In the genomic region with DNA sequence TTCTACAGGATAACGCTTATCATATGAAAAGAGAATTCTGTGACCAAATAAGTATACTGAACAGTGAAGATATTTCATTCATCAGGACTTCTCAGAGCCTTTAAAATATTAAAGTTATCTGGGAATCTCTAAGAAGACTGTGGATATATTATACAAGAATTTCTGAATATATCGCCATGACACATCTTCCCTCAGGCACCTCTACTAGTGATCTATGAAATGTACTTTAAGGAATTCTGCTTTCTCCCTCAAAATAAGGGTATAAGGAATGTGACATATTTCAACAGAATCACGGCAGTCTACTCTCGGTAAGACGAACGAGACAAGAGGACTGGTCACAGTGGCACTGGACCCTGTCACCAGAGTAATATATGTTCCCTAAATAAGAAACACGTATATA, we compare ENCODE assay signal across 38 cellular contexts.
"Had no signal": no experiment of that assay in that cellular context is flagged by ENCODE, and none has a peak within 500 bp of the region (broad histone marks: within the 10 kb centered on the region; RNA-seq: fewer than 3 reads in every experiment).

No MANE protein-coding gene starts in this region.

- DNase-seq: activated CD4-positive, alpha-beta memory T cell treated with anti-CD3 and anti-CD28 coated beads, Interleukin-2, amount 10 ng/mL, durations not matched to agents 7 days and 5 days; activated CD4-positive, alpha-beta T cell treated with anti-CD3 and anti-CD28 coated beads for 1 hour; activated CD4-positive, alpha-beta T cell treated with anti-CD3 and anti-CD28 coated beads for 36 hours; activated CD4-positive, alpha-beta T cell treated with anti-CD3 and anti-CD28 coated beads for 48 hours; activated CD4-positive, alpha-beta T cell treated with anti-CD3 and anti-CD28 coated beads, Interleukin-2, amount 10 ng/mL, durations not matched to agents 7 days and 5 days; activated CD4-positive, alpha-beta T cell treated with anti-CD3 and anti-CD28 coated beads, Interleukin-2, amount 50 U/mL, for 48 hours; activated CD4-positive, CD25-positive, alpha-beta regulatory T cell; activated CD8-positive, alpha-beta memory T cell treated with anti-CD3 and anti-CD28 coated beads for 24 hours; activated CD8-positive, alpha-beta memory T cell treated with anti-CD3 and anti-CD28 coated beads, Interleukin-2, amount 10 ng/mL, durations not matched to agents 7 days and 5 days; activated CD8-positive, alpha-beta memory T cell treated with anti-CD3 and anti-CD28 coated beads, Interleukin-2, amount 50 U/mL, for 48 hours; activated CD8-positive, alpha-beta T cell treated with anti-CD3 and anti-CD28 coated beads, Interleukin-2, amount 10 ng/mL, durations not matched to agents 7 days and 5 days; activated effector memory CD4-positive, alpha-beta T cell treated with Interleukin-2 at 50 U/mL for 16 hours; activated gamma-delta T cell; activated naive CD4-positive, alpha-beta T cell treated with anti-CD3 and anti-CD28 coated beads, Interleukin-2, amount 10 ng/mL, durations not matched to agents 7 days and 5 days; activated naive CD4-positive, alpha-beta T cell treated with Interleukin-2 at 50 U/mL for 16 hours; activated naive CD8-positive, alpha-beta T cell treated with anti-CD3 and anti-CD28 coated beads, Interleukin-2, amount 10 ng/mL, durations not matched to agents 7 days and 5 days; activated naive CD8-positive, alpha-beta T cell treated with anti-CD3 and anti-CD28 coated beads, Interleukin-2, amount 50 U/mL, for 24 hours; activated T-cell treated with anti-CD3 and anti-CD28 coated beads, Interleukin-2, amount 50 U/mL, for 24 hours; activated T-cell treated with anti-CD3 and anti-CD28 coated beads, Interleukin-2, amount 50 U/mL, for 48 hours; amygdala; anterior cingulate cortex; caudate nucleus; cerebellar nuclear complex; T-helper 1 cell; T-helper 2 cell; T-helper 9 cell; WERI-Rb-1 had no signal

- H3K4me1 Mint-ChIP-seq: activated CD4-positive, alpha-beta memory T cell treated with anti-CD3 and anti-CD28 coated beads, Interleukin-2, amount 10 ng/mL, durations not matched to agents 7 days and 5 days; activated CD4-positive, alpha-beta T cell treated with anti-CD3 and anti-CD28 coated beads for 36 hours; activated CD4-positive, alpha-beta T cell treated with anti-CD3 and anti-CD28 coated beads, Interleukin-2, amount 10 ng/mL, durations not matched to agents 7 days and 5 days; activated CD8-positive, alpha-beta memory T cell treated with anti-CD3 and anti-CD28 coated beads, Interleukin-2, amount 10 ng/mL, durations not matched to agents 7 days and 5 days; activated naive CD4-positive, alpha-beta T cell treated with anti-CD3 and anti-CD28 coated beads, Interleukin-2, amount 10 ng/mL, durations not matched to agents 7 days and 5 days; activated naive CD4-positive, alpha-beta T cell treated with anti-CD3 and anti-CD28 coated beads, Interleukin-2, amount 50 U/mL, for 24 hours; activated naive CD8-positive, alpha-beta T cell treated with anti-CD3 and anti-CD28 coated beads, Interleukin-2, amount 10 ng/mL, durations not matched to agents 7 days and 5 days; activated naive CD8-positive, alpha-beta T cell treated with anti-CD3 and anti-CD28 coated beads, Interleukin-2, amount 50 U/mL, for 24 hours; brain; central memory CD8-positive, alpha-beta T cell; WTC11 had no signal

- H3K9me3 Mint-ChIP-seq: activated CD4-positive, alpha-beta memory T cell treated with anti-CD3 and anti-CD28 coated beads, Interleukin-2, amount 10 ng/mL, durations not matched to agents 7 days and 5 days; activated CD4-positive, alpha-beta T cell treated with anti-CD3 and anti-CD28 coated beads, Interleukin-2, amount 10 ng/mL, durations not matched to agents 7 days and 5 days; activated naive CD4-positive, alpha-beta T cell treated with anti-CD3 and anti-CD28 coated beads, Interleukin-2, amount 10 ng/mL, durations not matched to agents 7 days and 5 days; activated naive CD4-positive, alpha-beta T cell treated with anti-CD3 and anti-CD28 coated beads, Interleukin-2, amount 50 U/mL, for 24 hours; activated naive CD8-positive, alpha-beta T cell treated with anti-CD3 and anti-CD28 coated beads, Interleukin-2, amount 10 ng/mL, durations not matched to agents 7 days and 5 days; activated naive CD8-positive, alpha-beta T cell treated with anti-CD3 and anti-CD28 coated beads, Interleukin-2, amount 50 U/mL, for 24 hours; activated T-cell treated with anti-CD3 and anti-CD28 coated beads, Interleukin-2, amount 50 U/mL, for 24 hours; activated T-helper 2 cell treated with anti-CD3 and anti-CD28 coated beads, Interferon-gamma antibody, Interleukin-2, Interleukin-4, amounts not matched to agents 10 μg/mL and 5 μg/mL and 100 μg/mL, durations not matched to agents 14 hours and 24 hours and 36 hours; T-helper 1 cell treated with Interleukin-12 subunit alpha and Interleukin-12 subunit beta and Interleukin-4 antibody, amounts not matched to agents 30 μg/mL and 1 μg/mL, for 36 hours; T-helper 2 cell treated with Interferon-gamma antibody and Interleukin-4, amounts not matched to agents 5 μg/mL and 100 μg/mL, for 36 hours; WTC11 had no signal

- H3K27me3 Mint-ChIP-seq: activated CD4-positive, alpha-beta memory T cell treated with anti-CD3 and anti-CD28 coated beads, Interleukin-2, amount 10 ng/mL, durations not matched to agents 7 days and 5 days; activated CD4-positive, alpha-beta T cell treated with anti-CD3 and anti-CD28 coated beads for 36 hours; activated CD4-positive, alpha-beta T cell treated with anti-CD3 and anti-CD28 coated beads, Interleukin-2, amount 10 ng/mL, durations not matched to agents 7 days and 5 days; activated CD8-positive, alpha-beta memory T cell treated with anti-CD3 and anti-CD28 coated beads, Interleukin-2, amount 10 ng/mL, durations not matched to agents 7 days and 5 days; activated naive CD4-positive, alpha-beta T cell treated with anti-CD3 and anti-CD28 coated beads, Interleukin-2, amount 10 ng/mL, durations not matched to agents 7 days and 5 days; activated naive CD4-positive, alpha-beta T cell treated with anti-CD3 and anti-CD28 coated beads, Interleukin-2, amount 50 U/mL, for 24 hours; activated naive CD8-positive, alpha-beta T cell; activated naive CD8-positive, alpha-beta T cell treated with anti-CD3 and anti-CD28 coated beads, Interleukin-2, amount 10 ng/mL, durations not matched to agents 7 days and 5 days; activated naive CD8-positive, alpha-beta T cell treated with anti-CD3 and anti-CD28 coated beads, Interleukin-2, amount 50 U/mL, for 24 hours; activated T-cell treated with anti-CD3 and anti-CD28 coated beads, Interleukin-2, amount 50 U/mL, for 24 hours; brain; central memory CD8-positive, alpha-beta T cell had no signal

- H3K9me3 ChIP-seq: ascending aorta had no signal

- H3K4me1 ChIP-seq: ascending aorta had no signal

- H3K36me3 Mint-ChIP-seq: activated CD8-positive, alpha-beta memory T cell treated with anti-CD3 and anti-CD28 coated beads, Interleukin-2, amount 10 ng/mL, durations not matched to agents 7 days and 5 days; activated naive CD4-positive, alpha-beta T cell treated with anti-CD3 and anti-CD28 coated beads, Interleukin-2, amount 10 ng/mL, durations not matched to agents 7 days and 5 days; activated naive CD4-positive, alpha-beta T cell treated with anti-CD3 and anti-CD28 coated beads, Interleukin-2, amount 50 U/mL, for 24 hours; activated naive CD8-positive, alpha-beta T cell; activated naive CD8-positive, alpha-beta T cell treated with anti-CD3 and anti-CD28 coated beads, Interleukin-2, amount 10 ng/mL, durations not matched to agents 7 days and 5 days; brain; WTC11 had no signal

- H3K27me3 ChIP-seq: ascending aorta, cardiac muscle cell had no signal

- H3K36me3 ChIP-seq: ascending aorta, cardiac muscle cell, WERI-Rb-1 had no signal

- ATAC-seq: activated CD4-positive, alpha-beta T cell treated with anti-CD3 and anti-CD28 coated beads for 36 hours; activated CD4-positive, CD25-positive, alpha-beta regulatory T cell treated with anti-CD3 and anti-CD28 coated beads, Interleukin-2, amount 50 U/mL, for 24 hours; activated CD8-positive, alpha-beta memory T cell treated with anti-CD3 and anti-CD28 coated beads, Interleukin-2, amount 10 ng/mL, durations not matched to agents 7 days and 5 days; activated CD8-positive, alpha-beta T cell treated with anti-CD3 and anti-CD28 coated beads, Interleukin-2, amount 10 ng/mL, durations not matched to agents 7 days and 5 days; activated naive CD8-positive, alpha-beta T cell treated with anti-CD3 and anti-CD28 coated beads, Interleukin-2, amount 50 U/mL, for 24 hours; WTC11 had no signal

- H3K4me3 ChIP-seq: ascending aorta, cardiac muscle cell had no signal

- H3K27ac Mint-ChIP-seq: activated CD4-positive, alpha-beta memory T cell treated with anti-CD3 and anti-CD28 coated beads, Interleukin-2, amount 10 ng/mL, durations not matched to agents 7 days and 5 days; activated CD4-positive, alpha-beta T cell treated with anti-CD3 and anti-CD28 coated beads for 36 hours; activated CD4-positive, alpha-beta T cell treated with anti-CD3 and anti-CD28 coated beads, Interleukin-2, amount 10 ng/mL, durations not matched to agents 7 days and 5 days; activated CD8-positive, alpha-beta memory T cell treated with anti-CD3 and anti-CD28 coated beads, Interleukin-2, amount 10 ng/mL, durations not matched to agents 7 days and 5 days; activated CD8-positive, alpha-beta T cell treated with anti-CD3 and anti-CD28 coated beads, Interleukin-2, amount 10 ng/mL, durations not matched to agents 7 days and 5 days; activated naive CD4-positive, alpha-beta T cell treated with anti-CD3 and anti-CD28 coated beads, Interleukin-2, amount 10 ng/mL, durations not matched to agents 7 days and 5 days; activated naive CD4-positive, alpha-beta T cell treated with anti-CD3 and anti-CD28 coated beads, Interleukin-2, amount 50 U/mL, for 24 hours; activated naive CD8-positive, alpha-beta T cell; activated naive CD8-positive, alpha-beta T cell treated with anti-CD3 and anti-CD28 coated beads, Interleukin-2, amount 10 ng/mL, durations not matched to agents 7 days and 5 days; activated naive CD8-positive, alpha-beta T cell treated with anti-CD3 and anti-CD28 coated beads, Interleukin-2, amount 50 U/mL, for 24 hours; activated T-cell treated with anti-CD3 and anti-CD28 coated beads, Interleukin-2, amount 50 U/mL, for 24 hours; activated T-helper 2 cell treated with anti-CD3 and anti-CD28 coated beads, Interferon-gamma antibody, Interleukin-2, Interleukin-4, amounts not matched to agents 10 μg/mL and 5 μg/mL and 100 μg/mL, durations not matched to agents 14 hours and 24 hours and 36 hours; brain; T-helper 1 cell treated with Interleukin-12 subunit alpha and Interleukin-12 subunit beta and Interleukin-4 antibody, amounts not matched to agents 30 μg/mL and 1 μg/mL, for 36 hours; T-helper 2 cell treated with Interferon-gamma antibody and Interleukin-4, amounts not matched to agents 5 μg/mL and 100 μg/mL, for 36 hours; WTC11 had no signal

- H3K4me3 Mint-ChIP-seq: activated CD4-positive, alpha-beta memory T cell treated with anti-CD3 and anti-CD28 coated beads, Interleukin-2, amount 10 ng/mL, durations not matched to agents 7 days and 5 days; activated CD4-positive, alpha-beta T cell treated with anti-CD3 and anti-CD28 coated beads for 36 hours; activated CD4-positive, alpha-beta T cell treated with anti-CD3 and anti-CD28 coated beads, Interleukin-2, amount 10 ng/mL, durations not matched to agents 7 days and 5 days; activated CD8-positive, alpha-beta memory T cell treated with anti-CD3 and anti-CD28 coated beads, Interleukin-2, amount 10 ng/mL, durations not matched to agents 7 days and 5 days; activated CD8-positive, alpha-beta T cell treated with anti-CD3 and anti-CD28 coated beads, Interleukin-2, amount 10 ng/mL, durations not matched to agents 7 days and 5 days; activated naive CD4-positive, alpha-beta T cell treated with anti-CD3 and anti-CD28 coated beads, Interleukin-2, amount 10 ng/mL, durations not matched to agents 7 days and 5 days; activated naive CD4-positive, alpha-beta T cell treated with anti-CD3 and anti-CD28 coated beads, Interleukin-2, amount 50 U/mL, for 24 hours; activated naive CD8-positive, alpha-beta T cell; activated naive CD8-positive, alpha-beta T cell treated with anti-CD3 and anti-CD28 coated beads, Interleukin-2, amount 10 ng/mL, durations not matched to agents 7 days and 5 days; activated naive CD8-positive, alpha-beta T cell treated with anti-CD3 and anti-CD28 coated beads, Interleukin-2, amount 50 U/mL, for 24 hours; activated T-cell treated with anti-CD3 and anti-CD28 coated beads, Interleukin-2, amount 50 U/mL, for 24 hours; brain; central memory CD8-positive, alpha-beta T cell; T-helper 1 cell treated with Interleukin-12 subunit alpha and Interleukin-12 subunit beta and Interleukin-4 antibody, amounts not matched to agents 30 μg/mL and 1 μg/mL, for 36 hours; T-helper 2 cell treated with Interferon-gamma antibody and Interleukin-4, amounts not matched to agents 5 μg/mL and 100 μg/mL, for 36 hours; WTC11 had no signal

- H3K27ac ChIP-seq: ascending aorta, cardiac muscle cell, WERI-Rb-1 had no signal
